ENCODE assay signal across 8 cellular contexts in the genomic region with DNA sequence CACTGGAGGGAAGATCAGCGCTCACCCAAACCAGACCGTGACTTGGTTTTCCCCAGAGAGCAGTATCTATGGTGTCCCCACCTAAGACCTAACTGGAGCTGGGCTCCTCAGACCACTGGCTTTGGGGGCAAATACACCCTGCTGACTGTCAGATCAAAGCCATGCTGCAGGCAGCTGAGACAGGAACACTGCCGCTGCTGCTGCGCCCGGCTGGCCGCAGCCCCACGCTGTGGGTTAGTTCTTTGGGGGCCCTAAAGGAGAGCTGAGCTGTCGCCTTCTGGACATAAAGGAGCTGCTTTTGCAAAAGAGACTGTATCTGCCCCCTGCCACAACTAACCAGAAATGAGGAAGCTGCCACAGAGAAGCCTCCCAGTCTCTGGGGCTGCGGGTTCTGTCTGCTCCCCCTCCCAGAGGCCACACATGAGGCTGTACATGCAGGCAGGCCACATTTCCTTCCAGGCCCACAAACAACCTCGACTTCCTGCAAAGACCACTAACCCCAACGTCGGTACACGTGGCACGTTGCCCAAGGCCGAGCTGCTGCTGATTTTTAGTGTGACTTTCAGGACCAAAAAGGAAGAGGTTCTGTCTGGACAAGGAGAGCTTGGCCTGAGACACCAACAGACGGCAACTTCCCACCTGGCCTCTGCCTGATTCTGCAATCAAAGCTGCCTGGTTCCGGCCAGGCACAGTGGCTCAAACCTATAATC. TPM values are rescaled to one million over a fixed set of nuclear protein-coding genes. Genes with fewer than 3 reads are reported as not detected.
DNase-seq lines count a peak whose midpoint lies in the region; ATAC-seq lines count a peak whose summit lies in the region.

No MANE protein-coding gene starts in this region.

- POLR2A ChIA-PET in CD8-positive, alpha-beta memory T cell (lab: Charles Lee): interaction anchor here (0.6 to 1.2 kb wide), 7 partner anchors 19 to 291 kb away, joined by 3 to 10 read pairs (median 3); a partner anchor contains a TSS

- H3K4me1 ChIP-seq in CD8-positive, alpha-beta memory T cell (ENCODE audit: insufficient read depth, low read length): peaks cover 60% of the 10 kb centered on the region

- peaks cover 57 to 68% (median 65%) of the 10 kb centered on the region in 3 donors for H3K4me1 Mint-ChIP-seq in CD8-positive, alpha-beta memory T cell

- no peaks in the 10 kb centered on the region for H3K27me3 Mint-ChIP-seq in CD8-positive, alpha-beta memory T cell

- H3K4me3 Mint-ChIP-seq in CD8-positive, alpha-beta memory T cell: peak overlapping the region; percentile 26 to 82 (median 67)

- CTCF ChIA-PET in CD8-positive, alpha-beta memory T cell (lab: Charles Lee): interaction anchor here (0.8 to 6.7 kb wide), 14 partner anchors 8 to 76 kb away, joined by 3 to 56 read pairs (median 3); no protein-coding TSS in a partner anchor

- no peaks in the 10 kb centered on the region for H3K36me3 Mint-ChIP-seq in CD8-positive, alpha-beta memory T cell

- no peaks in the 10 kb centered on the region for H3K27me3 ChIP-seq in CD8-positive, alpha-beta memory T cell (ENCODE audit: insufficient read depth, low read length, poor library complexity, severe bottlenecking)

- no peaks in the 10 kb centered on the region for H3K9me3 Mint-ChIP-seq in CD8-positive, alpha-beta memory T cell

- no peaks in the 10 kb centered on the region for H3K9me3 ChIP-seq in CD8-positive, alpha-beta memory T cell (ENCODE audit: low read length)

- peak overlapping the region; percentile 32 for H3K27ac ChIP-seq in CD8-positive, alpha-beta memory T cell (ENCODE audit: low read depth, low read length)

- peak overlapping the region; percentile 78 to 99 (median 86) for H3K27ac Mint-ChIP-seq in CD8-positive, alpha-beta memory T cell

- peak; percentile 63 for ATAC-seq in GM21423 (IDR thresholded peaks at IDR 0.05; ENCODE audit: unreplicated experiment)

- no peaks in the 10 kb centered on the region for H3K36me3 ChIP-seq in CD8-positive, alpha-beta memory T cell (ENCODE audit: insufficient read depth, low read length)

- DNase-seq in CD8-positive, alpha-beta memory T cell: peak; percentile 44 to 84 (median 76)
- DNase-seq in NOMO-1 treated with DMSO at 0.1 percent for 48 hours (lab: John Stamatoyannopoulos, UW; ENCODE audit: unreplicated experiment) (peak; percentile 99), activated gamma-delta T cell treated with Interleukin-2 at 50 U/mL for 16 hours (peak; percentile 76), iris pigment epithelial cell (ENCODE audit: low read depth) (peak; percentile 63), amniotic stem cell (lab: John Stamatoyannopoulos, UW) (no peak), dedifferentiated amniotic fluid mesenchymal stem cell (ENCODE audit: extremely low spot score) (no peak)
- DNase-seq in stimulated activated CD8-positive, alpha-beta memory T cell treated with anti-CD3 and anti-CD28 coated beads, Interleukin-7, amount 100 ng/mL, for 48 hours (ENCODE audit: extremely low read depth in 1 of 2, low read depth in 1 of 2): peak; percentile 51 to 64

- no peak overlapping the region for H3K4me3 ChIP-seq in CD8-positive, alpha-beta memory T cell (ENCODE audit: low read length)

RNA-seq across cellular contexts. Expression of a gene that starts 18.2 kb away (rescaled TPM):
- total RNA-seq in CD8-positive, alpha-beta memory T cell: 10 to 100 TPM; 60.4 to 60.8 TPM
- polyA plus RNA-seq in CD8-positive, alpha-beta memory T cell: 26.9 TPM

Comparison
In these comparisons a context has a peak if more than half of its experiments do, and no peak if none do; other contexts are left out.
1. DNase-seq: peak in CD8-positive, alpha-beta memory T cell (5 of 5), NOMO-1 treated with DMSO at 0.1 percent for 48 hours (single experiment), activated gamma-delta T cell treated with Interleukin-2 at 50 U/mL for 16 hours (single experiment), iris pigment epithelial cell (single experiment) and stimulated activated CD8-positive, alpha-beta memory T cell treated with anti-CD3 and anti-CD28 coated beads, Interleukin-7, amount 100 ng/mL, for 48 hours (2 of 2); none in amniotic stem cell (single experiment) and dedifferentiated amniotic fluid mesenchymal stem cell (single experiment).